In genomic region chr20:41027366-41027765, GRCh38 we compare ENCODE assay signal across 12 cellular contexts. TPM values are rescaled to one million over a fixed set of nuclear protein-coding genes. Genes with fewer than 3 reads are reported as not detected.
DNase-seq lines count a peak whose midpoint lies in the region; ATAC-seq, FAIRE-seq and TF ChIP-seq lines count a peak whose summit lies in the region.
"Had no signal": no experiment of that assay in that cellular context is flagged by ENCODE, and none has a peak within 500 bp of the region (broad histone marks: within the 10 kb centered on the region; RNA-seq: fewer than 3 reads in every experiment).

No MANE protein-coding gene starts in this region.

- no peak for TF ChIP-seq CTCF in CD4-positive, alpha-beta T cell (IDR thresholded peaks at IDR 0.05)
- TF ChIP-seq CTCF in natural killer cell (IDR thresholded peaks at IDR 0.05), result no peak
- TF ChIP-seq CTCF in GM20000 (IDR thresholded peaks at IDR 0.05; ENCODE audit: extremely low read depth, missing control alignments), result no peak

- H3K4me3 Mint-ChIP-seq in CD4-positive, alpha-beta T cell, result peak overlapping the region; percentile 98
- H3K4me3 Mint-ChIP-seq in activated T-helper 17 cell treated with anti-CD3 and anti-CD28 coated beads, Interleukin-2, amount 50 U/mL, for 72 hours, result peak overlapping the region; percentile 84
- peak overlapping the region; percentile 84 for H3K4me3 Mint-ChIP-seq in natural killer cell

- no peaks in the 10 kb centered on the region for H3K9me3 ChIP-seq in CD4-positive, alpha-beta T cell (ENCODE audit: control insufficient read depth, low read length)

- H3K27me3 Mint-ChIP-seq in CD4-positive, alpha-beta T cell, result no peaks in the 10 kb centered on the region
- no peaks in the 10 kb centered on the region for H3K27me3 Mint-ChIP-seq in activated T-helper 17 cell treated with anti-CD3 and anti-CD28 coated beads, Interleukin-2, amount 50 U/mL, for 72 hours
- H3K27me3 Mint-ChIP-seq in natural killer cell (ENCODE audit: low read depth in 2 of 2), result no peaks in the 10 kb centered on the region

- no peak for ATAC-seq in CD4-positive, alpha-beta T cell (ENCODE audit: poor library complexity)
- no peak for ATAC-seq in activated T-helper 17 cell treated with anti-CD3 and anti-CD28 coated beads, Interleukin-2, amount 50 U/mL, for 72 hours (replicated peaks)
- ATAC-seq in natural killer cell, result no peak
- ATAC-seq in HG02981 (IDR thresholded peaks at IDR 0.05; ENCODE audit: unreplicated experiment), result no peak

- peak overlapping the region; percentile 98 for H3K27ac Mint-ChIP-seq in CD4-positive, alpha-beta T cell
- peak overlapping the region; percentile 40 for H3K27ac Mint-ChIP-seq in activated T-helper 17 cell treated with anti-CD3 and anti-CD28 coated beads, Interleukin-2, amount 50 U/mL, for 72 hours
- peak overlapping the region; percentile 94 to 98 for H3K27ac Mint-ChIP-seq in natural killer cell

- POLR2A ChIA-PET in CD4-positive, alpha-beta T cell (lab: Charles Lee), result no interaction called here

- H3K36me3 Mint-ChIP-seq in CD4-positive, alpha-beta T cell (ENCODE audit: low read depth), result peaks cover 39% of the 10 kb centered on the region
- H3K36me3 Mint-ChIP-seq in activated T-helper 17 cell treated with anti-CD3 and anti-CD28 coated beads, Interleukin-2, amount 50 U/mL, for 72 hours (ENCODE audit: low read depth), result peaks cover 31% of the 10 kb centered on the region
- no peaks in the 10 kb centered on the region for H3K36me3 Mint-ChIP-seq in natural killer cell

- H3K27ac ChIP-seq in CD4-positive, alpha-beta T cell (ENCODE audit: low read depth, low read length), result no peak overlapping the region

- no peaks in the 10 kb centered on the region for H3K27me3 ChIP-seq in CD4-positive, alpha-beta T cell (ENCODE audit: control insufficient read depth, insufficient read depth, low read length)

- CTCF ChIA-PET in CD4-positive, alpha-beta T cell (lab: Charles Lee), result no interaction called here

- peak; percentile 33 for FAIRE-seq in HTR-8/SVneo (lab: Jason Lieb, UNC)

- H3K9me3 Mint-ChIP-seq in CD4-positive, alpha-beta T cell, result no peaks in the 10 kb centered on the region
- H3K9me3 Mint-ChIP-seq in activated T-helper 17 cell treated with anti-CD3 and anti-CD28 coated beads, Interleukin-2, amount 50 U/mL, for 72 hours, result no peaks in the 10 kb centered on the region
- no peaks in the 10 kb centered on the region for H3K9me3 Mint-ChIP-seq in natural killer cell

- intact Hi-C loops in CD4-positive, alpha-beta T cell (cut with DNase I, micrococcal nuclease), result loop anchor here in 1 of 2 experiments (5.0 kb wide), 4 partner anchors 65 to 665 kb away; partner anchors contain the start of gene CHD6
- intact Hi-C loops in natural killer cell (cut with micrococcal nuclease), result no loop called here

- H3K4me1 Mint-ChIP-seq in CD4-positive, alpha-beta T cell (ENCODE audit: low read depth), result peaks cover 41% of the 10 kb centered on the region
- H3K4me1 Mint-ChIP-seq in activated T-helper 17 cell treated with anti-CD3 and anti-CD28 coated beads, Interleukin-2, amount 50 U/mL, for 72 hours, result peaks cover 29% of the 10 kb centered on the region
- H3K4me1 Mint-ChIP-seq in natural killer cell, result peaks cover 29 to 35% of the 10 kb centered on the region in 2 donors

- no peak for DNase-seq in CD4-positive, alpha-beta T cell
- no peak for DNase-seq in HTR-8/SVneo (ENCODE audit: insufficient read length, low spot score)
- DNase-seq in natural killer cell, result no peak
- no peak for DNase-seq in HCEC 1CT
- no peak for DNase-seq in GM20000 (ENCODE audit: low spot score)
- no peak for DNase-seq in mesenteric fat pad (ENCODE audit: low spot score)
- DNase-seq: activated CD4-positive, CD25-positive, alpha-beta regulatory T cell treated with anti-CD3 and anti-CD28 coated beads, Interleukin-2, amount 50 U/mL, for 72 hours; NCI-H2081 treated with DMSO at 0.1 percent for 48 hours; nucleus accumbens; RPMI8226 had no signal

RNA-seq across cellular contexts. Expression of gene TOP1, which starts 1.3 kb away (rescaled TPM):
- 10 to 100 TPM; 37.6 to 41.7 TPM for total RNA-seq in CD4-positive, alpha-beta T cell
- total RNA-seq in activated T-helper 17 cell treated with anti-CD3 and anti-CD28 coated beads, Interleukin-2, amount 50 U/mL, for 72 hours, result 10 to 100 TPM; 62.4 to 82.8 TPM
- 10 to 100 TPM; 32.2 to 36.3 (median 36.3) TPM for total RNA-seq in natural killer cell
- 42.4 TPM for total RNA-seq in mesenteric fat pad

Comparison
In these comparisons a context has a peak if more than half of its experiments do, and no peak if none do; other contexts are left out.
1. H3K27ac Mint-ChIP-seq: peak in every context shown above with its lines; median percentile 98 in CD4-positive, alpha-beta T cell; 96 in natural killer cell; 40 in activated T-helper 17 cell treated with anti-CD3 and anti-CD28 coated beads, Interleukin-2, amount 50 U/mL, for 72 hours.